Comparison of ENCODE assay signal across 32 cellular contexts in genomic region chr10:78719276-78719675, GRCh38.
DNase-seq lines count a peak whose midpoint lies in the region; ATAC-seq and TF ChIP-seq lines count a peak whose summit lies in the region.
"Had no signal": no experiment of that assay in that cellular context is flagged by ENCODE, and none has a peak within 500 bp of the region (broad histone marks: within the 10 kb centered on the region; RNA-seq: fewer than 3 reads in every experiment).

No MANE protein-coding gene starts in this region.

- in situ Hi-C loops in IMR-90 (cut with MboI; ENCODE audit: low sequenced_read_pairs): no loop called here

- H3K14ac ChIP-seq in IMR-90 (replicated peaks; ENCODE audit: low read depth, low read length): no peak overlapping the region; the same call in 1 of the 2 replicates

- TF ChIP-seq EP300 in ovary (IDR thresholded peaks at IDR 0.05): no peak

- H2BK20ac ChIP-seq in IMR-90 (ENCODE audit: low read depth, low read length): 0 out of 2 replicates have a peak overlapping the region, but pooled peaks have one; percentile 10

- no peak overlapping the region for H3K9ac ChIP-seq in IMR-90 (ENCODE audit: low read depth, low read length)
- H3K9ac ChIP-seq: BLaER1; BLaER1 treated with 17β-estradiol and CSF1 and Interleukin-3, amounts not matched to agents 10 nM and 100 nM had no signal

- dilution Hi-C loops in IMR-90 (cut with HindIII; ENCODE audit: low sequenced_read_pairs, unreplicated experiment): no loop called here

- H3K36me3 ChIP-seq in heart right ventricle (no peaks in the 10 kb centered on the region), IMR-90 (ENCODE audit: control insufficient read depth, insufficient read depth, low read length) (no peaks in the 10 kb centered on the region), ovary (no peaks in the 10 kb centered on the region)
- H3K36me3 ChIP-seq: BE2C; BLaER1; BLaER1 treated with 17β-estradiol and CSF1 and Interleukin-3, amounts not matched to agents 10 nM and 100 nM had no signal

- H3K79me1 ChIP-seq in IMR-90 (ENCODE audit: low read depth in 1 of 2, low read length in 2 of 2): no peaks in the 10 kb centered on the region

- no peak overlapping the region for H2BK5ac ChIP-seq in IMR-90 (ENCODE audit: low read depth, low read length, poor library complexity, severe bottlenecking)

- no peak overlapping the region for H4K8ac ChIP-seq in IMR-90 (ENCODE audit: low read depth in 2 of 2, low read length in 2 of 2)

- peaks cover 0 to 20% (median 7%) of the 10 kb centered on the region in 9 donors for H3K4me1 ChIP-seq in heart right ventricle
- peaks cover 12% of the 10 kb centered on the region for H3K4me1 ChIP-seq in IMR-90 (ENCODE audit: control insufficient read depth, insufficient read depth, low read length)
- no peaks in the 10 kb centered on the region for H3K4me1 ChIP-seq in ovary (ENCODE audit: insufficient read depth)
- H3K4me1 ChIP-seq: A549, BE2C, Caco-2 had no signal

- no peak overlapping the region for H3K23ac ChIP-seq in IMR-90 (ENCODE audit: low read depth, low read length)

- POLR2A ChIA-PET in IMR-90 (lab: Charles Lee; ENCODE audit: unreplicated experiment): no interaction called here

- H4K91ac ChIP-seq in IMR-90 (ENCODE audit: insufficient read depth, low read depth, low read length): 0 out of 2 replicates have a peak overlapping the region, but pooled peaks have one; percentile 9

- H2BK15ac ChIP-seq in IMR-90 (ENCODE audit: low read depth, low read length): peak overlapping the region; percentile 21; the same call in 1 of the 3 replicates

- H2AK5ac ChIP-seq in IMR-90 (ENCODE audit: low read depth, low read length): peak overlapping the region; percentile 51; the same call in 1 of the 2 replicates

- no peak overlapping the region for H2AK9ac ChIP-seq in IMR-90 (replicated peaks; ENCODE audit: low read depth, low read length, poor library complexity)

- intact Hi-C loops in cardiac septum (cut with DNase I) (no loop called here), heart right ventricle (cut with DNase I) (no loop called here), IMR-90 (cut with micrococcal nuclease) (no loop called here), ovary (cut with DNase I) (no loop called here)

- DNase-seq in cardiac septum (ENCODE audit: low spot score): peak; percentile 6
- no peak for DNase-seq in heart right ventricle
- DNase-seq in IMR-90: no peak
- peak; percentile 65 for DNase-seq in coronary artery (ENCODE audit: low spot score)
- DNase-seq in left lobe of liver (ENCODE audit: low spot score): peak; percentile 15
- no peak for DNase-seq in DMS79 (lab: John Stamatoyannopoulos, UW)
- no peak for DNase-seq in HCEC 1CT
- DNase-seq in ovary: no peak
- DNase-seq: 8988T; ACHN; AML-193; BE2C; C1 segment of cervical spinal cord; Caco-2; Calu3; CD4-positive, alpha-beta memory T cell; CD4-positive, alpha-beta T cell; CD4-positive, CD25-positive, alpha-beta regulatory T cell; CD8-positive, alpha-beta memory T cell; CD8-positive, alpha-beta T cell; COR-L47; DMS 273 treated with DMSO at 0.1 percent for 48 hours; DMS153; DMS53; DMS79 treated with DMSO at 0.1 percent for 48 hours; DND-41; EL had no signal

- H3K9me3 ChIP-seq in heart right ventricle: no peaks in the 10 kb centered on the region
- peaks cover 3% of the 10 kb centered on the region; the same call in 1 of the 2 replicates for H3K9me3 ChIP-seq in IMR-90 (ENCODE audit: control insufficient read depth, insufficient read depth, low read length)
- H3K9me3 ChIP-seq in ovary: no peaks in the 10 kb centered on the region
- H3K9me3 ChIP-seq: BE2C, BLaER1, Caco-2 had no signal

- no peak overlapping the region for H3K56ac ChIP-seq in IMR-90 (ENCODE audit: extremely low read depth, insufficient read depth, low read length)

- TF ChIP-seq CTCF in heart right ventricle (IDR thresholded peaks at IDR 0.05) (no peak), IMR-90 (conservative IDR thresholded peaks at IDR 0.05; ENCODE audit: low read depth, low read length) (no peak), coronary artery (IDR thresholded peaks at IDR 0.05) (no peak), ovary (IDR thresholded peaks at IDR 0.05) (no peak)

- H3K4me3 ChIP-seq in heart right ventricle (no peak overlapping the region), IMR-90 (ENCODE audit: insufficient read depth, low read depth, low read length) (no peak overlapping the region), coronary artery (no peak overlapping the region), ovary (no peak overlapping the region)
- H3K4me3 ChIP-seq: A549; BLaER1; BLaER1 treated with 17β-estradiol and CSF1 and Interleukin-3, amounts not matched to agents 10 nM and 100 nM had no signal

- CTCF ChIA-PET in IMR-90 (lab: Yijun Ruan, JAX): no interaction called here

- peak overlapping the region; percentile 25; the same call in 1 of the 2 replicates for H2BK120ac ChIP-seq in IMR-90 (ENCODE audit: low read depth, low read length)

- WGBS in heart right ventricle, 2 donors: 84 to 85% methylated on average over 10 of the region's 10 CpGs
- 97% methylated on average over 3 of the region's 10 CpGs; no CpG with 5 or more reads in 1 of the 2 experiments for WGBS in IMR-90 (ENCODE audit: extremely low coverage in 2 of 2, insufficient read length in 1 of 2), 2 experiments
- 88 to 89% (median 88%) methylated on average over 10 of the region's 10 CpGs for WGBS in ovary, 3 donors

- no peak for TF ChIP-seq RAD21 in IMR-90 (IDR thresholded peaks at IDR 0.05; ENCODE audit: low read length)

- H3K27me3 ChIP-seq in heart right ventricle (no peaks in the 10 kb centered on the region), IMR-90 (ENCODE audit: control insufficient read depth, insufficient read depth, low read length) (peaks cover 6% of the 10 kb centered on the region), ovary (no peaks in the 10 kb centered on the region)
- H3K27me3 ChIP-seq: BE2C; BLaER1; BLaER1 treated with 17β-estradiol and CSF1 and Interleukin-3, amounts not matched to agents 10 nM and 100 nM had no signal

- TF ChIP-seq POLR2A in IMR-90 (IDR thresholded peaks at IDR 0.05; ENCODE audit: low read depth, low read length) (no peak), ovary (IDR thresholded peaks at IDR 0.05) (no peak)

- no peak overlapping the region for H3K27ac ChIP-seq in heart right ventricle
- H3K27ac ChIP-seq in IMR-90 (ENCODE audit: insufficient read depth, low read length): no peak overlapping the region
- no peak overlapping the region for H3K27ac ChIP-seq in coronary artery
- H3K27ac ChIP-seq in ovary: no peak overlapping the region
- H3K27ac ChIP-seq: 22Rv1; A549; BLaER1; BLaER1 treated with 17β-estradiol and CSF1 and Interleukin-3, amounts not matched to agents 10 nM and 100 nM; C4-2B had no signal

- no peak overlapping the region for H4K5ac ChIP-seq in IMR-90 (ENCODE audit: low read depth, low read length)

- no peaks in the 10 kb centered on the region for H4K20me1 ChIP-seq in IMR-90 (ENCODE audit: insufficient read depth, low read length)
- H4K20me1 ChIP-seq: BLaER1; BLaER1 treated with 17β-estradiol and CSF1 and Interleukin-3, amounts not matched to agents 10 nM and 100 nM had no signal

- no peak for ATAC-seq in heart right ventricle
- no peak for ATAC-seq in IMR-90 (ENCODE audit: low read depth)
- no peak for ATAC-seq in left lobe of liver
- ATAC-seq: A549; CD8-positive, alpha-beta T cell had no signal

- H3K4me2 ChIP-seq in IMR-90 (ENCODE audit: low read depth, low read length): no peak overlapping the region
- H3K4me2 ChIP-seq: A549; BLaER1; BLaER1 treated with 17β-estradiol and CSF1 and Interleukin-3, amounts not matched to agents 10 nM and 100 nM had no signal

- no peak overlapping the region for H2AFZ ChIP-seq in IMR-90 (replicated peaks; ENCODE audit: low read length, poor library complexity)

- BruUV-seq in IMR-90 (replicated peaks; lab: Mats Ljungman, UMichigan): no TSS peak

- H3K4ac ChIP-seq in IMR-90 (ENCODE audit: low read depth, low read length): peak overlapping the region; percentile 12; the same call in 1 of the 2 replicates

- H3K9me1 ChIP-seq in IMR-90 (ENCODE audit: insufficient read depth, low read length): peaks cover 5% of the 10 kb centered on the region; the same call in 1 of the 2 replicates

- no peak overlapping the region for H3K18ac ChIP-seq in IMR-90 (ENCODE audit: low read depth, low read length)

TF ChIP-seq in IMR-90, 13 proteins besides CTCF, POLR2A, EP300 and RAD21:
- TF ChIP-seq FOS (IDR thresholded peaks at IDR 0.05; ENCODE audit: low read depth, low read length) (no peak), MAFK (IDR thresholded peaks at IDR 0.05; ENCODE audit: low read depth, low read length) (no peak), ELK1 (IDR thresholded peaks at IDR 0.05; ENCODE audit: borderline replicate concordance, low read depth, low read length) (no peak), BHLHE40 (IDR thresholded peaks at IDR 0.05; ENCODE audit: low read depth, low read length) (no peak), NFE2L2 (IDR thresholded peaks at IDR 0.05; ENCODE audit: low read depth, low read length) (no peak), MXI1 (IDR thresholded peaks at IDR 0.05; ENCODE audit: borderline replicate concordance, low read depth, low read length) (no peak), CHD1 (IDR thresholded peaks at IDR 0.05; ENCODE audit: low read depth, low read length) (no peak), CEBPB (IDR thresholded peaks at IDR 0.05; ENCODE audit: low read depth, low read length) (no peak)
- TF ChIP-seq, protein P1, sequence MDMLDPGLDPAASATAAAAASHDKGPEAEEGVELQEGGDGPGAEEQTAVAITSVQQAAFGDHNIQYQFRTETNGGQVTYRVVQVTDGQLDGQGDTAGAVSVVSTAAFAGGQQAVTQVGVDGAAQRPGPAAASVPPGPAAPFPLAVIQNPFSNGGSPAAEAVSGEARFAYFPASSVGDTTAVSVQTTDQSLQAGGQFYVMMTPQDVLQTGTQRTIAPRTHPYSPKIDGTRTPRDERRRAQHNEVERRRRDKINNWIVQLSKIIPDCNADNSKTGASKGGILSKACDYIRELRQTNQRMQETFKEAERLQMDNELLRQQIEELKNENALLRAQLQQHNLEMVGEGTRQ (IDR thresholded peaks at IDR 0.05; ENCODE audit: low read depth, low read length): no peak

Comparison
In these comparisons a context has a peak if more than half of its experiments do, and no peak if none do; other contexts are left out.
1. DNase-seq: peak in cardiac septum (single experiment), coronary artery (single experiment) and left lobe of liver (single experiment); none in heart right ventricle (0 of 2), IMR-90 (single experiment), DMS79 (single experiment), HCEC 1CT (single experiment) and ovary (0 of 5).